9 cellular contexts compared by ENCODE assay signal in the genomic region with DNA sequence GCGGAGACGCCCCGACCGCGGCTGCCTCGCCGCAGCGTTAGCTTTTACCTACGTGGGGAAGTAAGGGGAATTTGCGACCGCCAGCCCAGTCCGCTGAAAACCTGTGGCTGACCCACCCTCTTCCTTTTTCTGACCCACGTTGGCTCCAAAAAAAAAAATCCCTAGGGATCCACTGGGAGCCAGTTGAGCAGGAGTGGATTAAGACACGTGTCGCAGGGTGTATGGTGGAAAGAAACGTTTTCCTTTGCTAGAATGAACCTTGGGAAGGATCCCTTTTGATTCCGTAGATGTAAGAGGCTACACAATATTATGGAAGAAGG. TPM values are rescaled to one million over a fixed set of nuclear protein-coding genes. Genes with fewer than 3 reads are reported as not detected.
DNase-seq lines count a peak whose midpoint lies in the region; ATAC-seq lines count a peak whose summit lies in the region.
"Had no signal": no experiment of that assay in that cellular context is flagged by ENCODE, and none has a peak within 500 bp of the region (broad histone marks: within the 10 kb centered on the region; RNA-seq: fewer than 3 reads in every experiment).

No MANE protein-coding gene starts in this region.

- WGBS in ectodermal cell, 2 experiments = 5 to 7% methylated on average over 17 of the region's 17 CpGs

- ATAC-seq in naive thymus-derived CD8-positive, alpha-beta T cell = no peak
- ATAC-seq in GM18873 (IDR thresholded peaks at IDR 0.05; ENCODE audit: low FRiP score, unreplicated experiment) = no peak

- no peaks in the 10 kb centered on the region for H3K27me3 ChIP-seq in ectodermal cell (ENCODE audit: control insufficient read depth, insufficient read depth, low read length, poor library complexity, severe bottlenecking)

- H3K27me3 Mint-ChIP-seq in naive thymus-derived CD8-positive, alpha-beta T cell = no peaks in the 10 kb centered on the region

- peaks cover 28 to 50% (median 43%) of the 10 kb centered on the region in 4 donors for H3K4me1 Mint-ChIP-seq in naive thymus-derived CD8-positive, alpha-beta T cell

- POLR2A ChIA-PET in naive thymus-derived CD8-positive, alpha-beta T cell (lab: Charles Lee) = interaction anchor here (0.5 to 1.3 kb wide), 5 partner anchors 9 to 654 kb away, joined by 3 to 11 read pairs (median 5); a partner anchor contains a TSS

- no peaks in the 10 kb centered on the region for H3K9me3 Mint-ChIP-seq in naive thymus-derived CD8-positive, alpha-beta T cell

- peak overlapping the region in 9 of 10 donors; percentile 73 to 100 (median 97) for H3K27ac Mint-ChIP-seq in naive thymus-derived CD8-positive, alpha-beta T cell

- no peaks in the 10 kb centered on the region for H3K9me3 ChIP-seq in ectodermal cell (ENCODE audit: control insufficient read depth, low read length)

- H3K36me3 Mint-ChIP-seq in naive thymus-derived CD8-positive, alpha-beta T cell = no peaks in the 10 kb centered on the region

- DNase-seq in activated gamma-delta T cell treated with Interleukin-2 at 50 U/mL for 16 hours (peak; percentile 30), activated gamma-delta T cell (lab: John Stamatoyannopoulos, UW) (no peak), NCI-H69 (lab: John Stamatoyannopoulos, UW) (peak; percentile 81), NCI-H2081 treated with DMSO at 0.1 percent for 48 hours (lab: John Stamatoyannopoulos, UW) (no peak)
- no peak for DNase-seq in naive thymus-derived CD8-positive, alpha-beta T cell
- DNase-seq in activated effector memory CD4-positive, alpha-beta T cell treated with anti-CD3 and anti-CD28 coated beads, Interleukin-2, amount 50 U/mL, for 16 hours = no peak

- H3K4me3 ChIP-seq in ectodermal cell (ENCODE audit: insufficient read depth, low read depth, low read length) = peak overlapping the region; percentile 94

- H3K36me3 ChIP-seq in ectodermal cell (ENCODE audit: control insufficient read depth, insufficient read depth, low read length) = no peaks in the 10 kb centered on the region

- H3K27ac ChIP-seq in ectodermal cell (ENCODE audit: insufficient read depth, low read depth, low read length, poor library complexity, severe bottlenecking) = peak overlapping the region; percentile 87

- peak overlapping the region; percentile 98 to 100 (median 100) for H3K4me3 Mint-ChIP-seq in naive thymus-derived CD8-positive, alpha-beta T cell

- peaks cover 3% of the 10 kb centered on the region for H3K4me1 ChIP-seq in ectodermal cell (ENCODE audit: control insufficient read depth, insufficient read depth, low read length)

RNA-seq across cellular contexts. Expression of a gene that starts 0.6 kb away (rescaled TPM):
- polyA plus RNA-seq in ectodermal cell (2013, experiment 1 of 4) = 31.3 TPM
- polyA plus RNA-seq in ectodermal cell (2013, experiment 2 of 4) = 34.2 TPM
- 24.0 TPM for polyA plus RNA-seq in ectodermal cell (2013, experiment 3 of 4)
- polyA plus RNA-seq in ectodermal cell (2013, experiment 4 of 4) = 22.6 TPM
- 10 to 100 TPM; 50.8 to 52.2 TPM for total RNA-seq in naive thymus-derived CD8-positive, alpha-beta T cell
- polyA plus RNA-seq in naive thymus-derived CD8-positive, alpha-beta T cell = 10 to 100 TPM in 2 of 3 donors, 1 to 10 TPM in 1; 7.6 to 12.6 (median 10.4) TPM

RNA-seq across cellular contexts. Expression of a gene that starts 29.9 kb away (rescaled TPM):
- polyA plus RNA-seq in ectodermal cell (2013, experiment 1 of 4) = 54.5 TPM
- 51.6 TPM for polyA plus RNA-seq in ectodermal cell (2013, experiment 2 of 4)
- polyA plus RNA-seq in ectodermal cell (2013, experiment 3 of 4) = 58.9 TPM
- 69.3 TPM for polyA plus RNA-seq in ectodermal cell (2013, experiment 4 of 4)
- 1 to 10 TPM; 4.2 to 5.4 TPM for total RNA-seq in naive thymus-derived CD8-positive, alpha-beta T cell
- polyA plus RNA-seq in naive thymus-derived CD8-positive, alpha-beta T cell = 10 to 100 TPM in 1 of 3 donors, 1 to 10 TPM in 2; 9.2 to 12.6 (median 10.0) TPM

RNA-seq across cellular contexts. Expression of a gene that starts 50.1 kb away (rescaled TPM):
- polyA plus RNA-seq in ectodermal cell (2013, experiment 1 of 4) = not detected
- not detected for polyA plus RNA-seq in ectodermal cell (2013, experiment 2 of 4)
- not detected for polyA plus RNA-seq in ectodermal cell (2013, experiment 3 of 4)
- polyA plus RNA-seq in ectodermal cell (2013, experiment 4 of 4) = not detected
- under 1 TPM in 1 of 2 experiments, not detected in 1; 0.66 TPM for total RNA-seq in naive thymus-derived CD8-positive, alpha-beta T cell
- polyA plus RNA-seq in naive thymus-derived CD8-positive, alpha-beta T cell = 1 to 10 TPM in 1 of 3 donors, under 1 TPM in 1, not detected in 1; 0.09 to 1.6 TPM
- total RNA-seq: lung microvascular endothelial cell had no signal

Comparison
In these comparisons a context has a peak if more than half of its experiments do, and no peak if none do; other contexts are left out.
1. DNase-seq: peak in activated gamma-delta T cell treated with Interleukin-2 at 50 U/mL for 16 hours (single experiment) and NCI-H69 (single experiment); none in activated gamma-delta T cell (single experiment), naive thymus-derived CD8-positive, alpha-beta T cell (0 of 10), activated effector memory CD4-positive, alpha-beta T cell treated with anti-CD3 and anti-CD28 coated beads, Interleukin-2, amount 50 U/mL, for 16 hours (single experiment) and NCI-H2081 treated with DMSO at 0.1 percent for 48 hours (single experiment).